In the genomic region with DNA sequence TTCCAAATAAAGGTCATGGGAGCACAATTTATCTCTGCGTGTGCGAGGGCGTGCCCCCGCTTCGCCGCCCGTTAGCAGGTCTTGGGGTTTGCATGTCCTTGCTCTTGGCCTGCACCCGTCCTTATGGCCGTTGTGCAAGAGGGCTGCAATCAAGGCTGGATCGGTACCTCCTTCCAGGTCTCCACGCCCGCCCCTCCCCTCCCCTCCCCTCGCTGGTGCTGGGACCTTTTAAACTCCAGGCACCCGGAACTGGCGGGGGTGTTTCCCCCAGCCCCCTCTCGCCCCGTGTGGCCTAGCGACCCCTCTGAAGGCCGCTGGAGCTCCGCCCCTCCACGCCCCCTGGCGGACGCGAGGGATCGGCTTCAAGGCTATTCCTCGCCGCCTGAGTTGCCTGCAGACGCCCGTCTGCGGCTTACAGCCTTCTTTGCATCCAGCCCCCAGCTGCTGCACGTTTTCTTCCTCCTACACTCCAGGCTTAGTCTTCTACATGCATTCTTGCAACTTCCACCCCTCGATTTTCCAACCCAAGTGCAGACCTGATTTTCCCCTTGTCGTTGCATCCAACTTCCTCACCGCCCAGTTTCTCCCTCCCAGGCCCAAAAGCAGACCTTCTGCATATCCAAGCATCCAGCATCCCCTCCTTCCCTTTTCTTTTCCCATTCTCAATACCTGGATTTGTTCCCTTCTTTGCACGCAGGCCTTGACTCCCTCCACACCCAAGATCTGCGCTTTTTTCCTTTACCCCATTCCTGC, we compare ENCODE assay signal across 8 cellular contexts. TPM values are rescaled to one million over a fixed set of nuclear protein-coding genes. Genes with fewer than 3 reads are reported as not detected.
DNase-seq lines count a peak whose midpoint lies in the region; ATAC-seq and TF ChIP-seq lines count a peak whose summit lies in the region.

No MANE protein-coding gene starts in this region.

- peak; percentile 72 for DNase-seq in EL
- peak; percentile 73 for DNase-seq in KG1 (lab: John Stamatoyannopoulos, UW)
- DNase-seq in SHP77 treated with DMSO at 0.1 percent for 48 hours (lab: John Stamatoyannopoulos, UW), result peak; percentile 51
- peak; percentile 83 for DNase-seq in activated naive CD4-positive, alpha-beta T cell treated with Interleukin-2 at 50 U/mL for 16 hours
- peak; percentile 74 for DNase-seq in occipital lobe (lab: John Stamatoyannopoulos, UW)
- DNase-seq in suprapubic skin (ENCODE audit: low spot score in 2 of 2), result peak; percentile 88 to 89

- TF ChIP-seq POLR2A in gastroesophageal sphincter (IDR thresholded peaks at IDR 0.05), result no peak
- TF ChIP-seq POLR2A in suprapubic skin (IDR thresholded peaks at IDR 0.05), result no peak

- peak; percentile 60 to 93 (median 80) for TF ChIP-seq CTCF in gastroesophageal sphincter (IDR thresholded peaks at IDR 0.05)
- peak; percentile 30 to 80 for TF ChIP-seq CTCF in suprapubic skin (IDR thresholded peaks at IDR 0.05)

- H3K4me3 ChIP-seq in gastroesophageal sphincter (peak overlapping the region; percentile 65 to 81), suprapubic skin (peak overlapping the region; percentile 83)

- H3K27ac ChIP-seq in gastroesophageal sphincter (peak overlapping the region; percentile 29 to 87 (median 82)), suprapubic skin (peak overlapping the region; percentile 79)

- H3K27me3 ChIP-seq in gastroesophageal sphincter (no peaks in the 10 kb centered on the region), suprapubic skin (no peaks in the 10 kb centered on the region)

- no peaks in the 10 kb centered on the region for H3K9me3 ChIP-seq in gastroesophageal sphincter
- no peaks in the 10 kb centered on the region for H3K9me3 ChIP-seq in suprapubic skin

- peak; percentile 66 for ATAC-seq in GM21786 (IDR thresholded peaks at IDR 0.05; ENCODE audit: unreplicated experiment)
- peak; percentile 74 for ATAC-seq in gastroesophageal sphincter

- H3K4me1 ChIP-seq in gastroesophageal sphincter (peaks cover 0 to 40% (median 9%) of the 10 kb centered on the region in 3 donors), suprapubic skin (peaks cover 50% of the 10 kb centered on the region)

- peaks cover 3 to 26% of the 10 kb centered on the region in 2 donors for H3K36me3 ChIP-seq in gastroesophageal sphincter
- peaks cover 11% of the 10 kb centered on the region for H3K36me3 ChIP-seq in suprapubic skin

- WGBS in gastroesophageal sphincter (ENCODE audit: low coverage in 1 of 2), 2 donors, result 0% methylated on average over 4 to 24 of the region's 36 CpGs
- 0% methylated on average over 29 of the region's 36 CpGs for WGBS in suprapubic skin

- TF ChIP-seq EP300 in gastroesophageal sphincter (IDR thresholded peaks at IDR 0.05), result no peak
- TF ChIP-seq EP300 in suprapubic skin (IDR thresholded peaks at IDR 0.05), result no peak

RNA-seq across cellular contexts. Expression of gene IDH1, which starts 0.6 kb away (rescaled TPM):
- 10 to 100 TPM; 21.3 to 65.1 (median 31.7) TPM for total RNA-seq in gastroesophageal sphincter
- 210 TPM for total RNA-seq in occipital lobe
- total RNA-seq in suprapubic skin, result 10 to 100 TPM; 38.4 to 58.3 (median 43.9) TPM

RNA-seq across cellular contexts. Expression of gene PIKFYVE, which starts 11.8 kb away (rescaled TPM):
- total RNA-seq in gastroesophageal sphincter (10 to 100 TPM; 24.5 to 32.6 (median 27.2) TPM), occipital lobe (57.1 TPM), suprapubic skin (10 to 100 TPM; 25.0 to 55.9 (median 26.7) TPM)

Comparison
In these comparisons a context has a peak if more than half of its experiments do, and no peak if none do; other contexts are left out.
1. Peak in every context shown above with its lines: DNase-seq, ATAC-seq, H3K4me3 ChIP-seq and H3K27ac ChIP-seq.